In the genomic region with DNA sequence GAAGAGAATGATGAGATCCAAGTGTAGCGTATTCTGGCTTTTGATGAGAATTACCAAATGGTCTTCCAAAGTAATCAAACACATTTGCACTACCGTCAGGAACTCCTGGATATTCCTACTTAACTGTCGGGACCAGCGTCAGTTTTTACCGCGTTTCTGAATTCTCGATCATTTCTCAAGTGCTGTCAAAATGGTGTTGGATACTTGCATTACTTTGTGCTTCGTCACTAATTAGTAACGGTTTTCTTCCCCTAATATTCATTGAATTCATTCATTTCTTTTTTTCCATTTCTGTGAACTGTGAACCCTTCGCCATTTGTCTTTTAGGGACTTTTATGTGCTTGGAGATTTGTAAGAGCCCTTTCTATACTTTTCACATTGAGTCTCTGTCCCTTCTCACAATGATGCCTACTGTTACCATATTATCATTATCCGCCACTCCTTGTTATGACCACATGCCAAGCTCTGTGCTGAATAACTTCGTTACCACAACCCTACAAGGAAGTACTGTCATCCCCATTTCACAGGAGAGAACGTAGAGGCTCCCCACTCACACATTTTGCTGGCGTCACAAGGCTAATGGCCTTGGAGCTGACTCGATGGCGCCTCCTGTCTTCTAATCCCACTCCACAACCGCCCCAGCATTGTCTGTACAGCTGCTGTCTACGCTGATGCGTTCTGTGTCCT, we compare ENCODE assay signal across 1 cellular context.
TF ChIP-seq lines count a peak whose summit lies in the region.

No MANE protein-coding gene starts in this region.

TF ChIP-seq in GM23338, 12 proteins besides CTCF, POLR2A, EP300 and RAD21:
- TF ChIP-seq STAT1 (IDR thresholded peaks at IDR 0.05; ENCODE audit: unreplicated experiment) (no peak), POLR2AphosphoS5 (IDR thresholded peaks at IDR 0.05; ENCODE audit: low read depth) (no peak), JUNB (IDR thresholded peaks at IDR 0.05; ENCODE audit: unreplicated experiment) (no peak), ZNF114 (CRISPR knock-in tag; IDR thresholded peaks at IDR 0.05) (no peak), EZH2phosphoT487 (IDR thresholded peaks at IDR 0.05; ENCODE audit: unreplicated experiment) (no peak), ZNF331 (CRISPR knock-in tag; IDR thresholded peaks at IDR 0.05; ENCODE audit: low read depth) (no peak), NANOG (IDR thresholded peaks at IDR 0.05; ENCODE audit: borderline replicate concordance) (no peak), CREB1 (CRISPR knock-in tag; IDR thresholded peaks at IDR 0.05; ENCODE audit: low read depth) (no peak), EZH2 (IDR thresholded peaks at IDR 0.05; ENCODE audit: low read depth, unreplicated experiment) (no peak)
- TF ChIP-seq, protein P1, sequence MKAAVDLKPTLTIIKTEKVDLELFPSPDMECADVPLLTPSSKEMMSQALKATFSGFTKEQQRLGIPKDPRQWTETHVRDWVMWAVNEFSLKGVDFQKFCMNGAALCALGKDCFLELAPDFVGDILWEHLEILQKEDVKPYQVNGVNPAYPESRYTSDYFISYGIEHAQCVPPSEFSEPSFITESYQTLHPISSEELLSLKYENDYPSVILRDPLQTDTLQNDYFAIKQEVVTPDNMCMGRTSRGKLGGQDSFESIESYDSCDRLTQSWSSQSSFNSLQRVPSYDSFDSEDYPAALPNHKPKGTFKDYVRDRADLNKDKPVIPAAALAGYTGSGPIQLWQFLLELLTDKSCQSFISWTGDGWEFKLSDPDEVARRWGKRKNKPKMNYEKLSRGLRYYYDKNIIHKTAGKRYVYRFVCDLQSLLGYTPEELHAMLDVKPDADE (IDR thresholded peaks at IDR 0.05), result no peak
- TF ChIP-seq, protein P2, sequence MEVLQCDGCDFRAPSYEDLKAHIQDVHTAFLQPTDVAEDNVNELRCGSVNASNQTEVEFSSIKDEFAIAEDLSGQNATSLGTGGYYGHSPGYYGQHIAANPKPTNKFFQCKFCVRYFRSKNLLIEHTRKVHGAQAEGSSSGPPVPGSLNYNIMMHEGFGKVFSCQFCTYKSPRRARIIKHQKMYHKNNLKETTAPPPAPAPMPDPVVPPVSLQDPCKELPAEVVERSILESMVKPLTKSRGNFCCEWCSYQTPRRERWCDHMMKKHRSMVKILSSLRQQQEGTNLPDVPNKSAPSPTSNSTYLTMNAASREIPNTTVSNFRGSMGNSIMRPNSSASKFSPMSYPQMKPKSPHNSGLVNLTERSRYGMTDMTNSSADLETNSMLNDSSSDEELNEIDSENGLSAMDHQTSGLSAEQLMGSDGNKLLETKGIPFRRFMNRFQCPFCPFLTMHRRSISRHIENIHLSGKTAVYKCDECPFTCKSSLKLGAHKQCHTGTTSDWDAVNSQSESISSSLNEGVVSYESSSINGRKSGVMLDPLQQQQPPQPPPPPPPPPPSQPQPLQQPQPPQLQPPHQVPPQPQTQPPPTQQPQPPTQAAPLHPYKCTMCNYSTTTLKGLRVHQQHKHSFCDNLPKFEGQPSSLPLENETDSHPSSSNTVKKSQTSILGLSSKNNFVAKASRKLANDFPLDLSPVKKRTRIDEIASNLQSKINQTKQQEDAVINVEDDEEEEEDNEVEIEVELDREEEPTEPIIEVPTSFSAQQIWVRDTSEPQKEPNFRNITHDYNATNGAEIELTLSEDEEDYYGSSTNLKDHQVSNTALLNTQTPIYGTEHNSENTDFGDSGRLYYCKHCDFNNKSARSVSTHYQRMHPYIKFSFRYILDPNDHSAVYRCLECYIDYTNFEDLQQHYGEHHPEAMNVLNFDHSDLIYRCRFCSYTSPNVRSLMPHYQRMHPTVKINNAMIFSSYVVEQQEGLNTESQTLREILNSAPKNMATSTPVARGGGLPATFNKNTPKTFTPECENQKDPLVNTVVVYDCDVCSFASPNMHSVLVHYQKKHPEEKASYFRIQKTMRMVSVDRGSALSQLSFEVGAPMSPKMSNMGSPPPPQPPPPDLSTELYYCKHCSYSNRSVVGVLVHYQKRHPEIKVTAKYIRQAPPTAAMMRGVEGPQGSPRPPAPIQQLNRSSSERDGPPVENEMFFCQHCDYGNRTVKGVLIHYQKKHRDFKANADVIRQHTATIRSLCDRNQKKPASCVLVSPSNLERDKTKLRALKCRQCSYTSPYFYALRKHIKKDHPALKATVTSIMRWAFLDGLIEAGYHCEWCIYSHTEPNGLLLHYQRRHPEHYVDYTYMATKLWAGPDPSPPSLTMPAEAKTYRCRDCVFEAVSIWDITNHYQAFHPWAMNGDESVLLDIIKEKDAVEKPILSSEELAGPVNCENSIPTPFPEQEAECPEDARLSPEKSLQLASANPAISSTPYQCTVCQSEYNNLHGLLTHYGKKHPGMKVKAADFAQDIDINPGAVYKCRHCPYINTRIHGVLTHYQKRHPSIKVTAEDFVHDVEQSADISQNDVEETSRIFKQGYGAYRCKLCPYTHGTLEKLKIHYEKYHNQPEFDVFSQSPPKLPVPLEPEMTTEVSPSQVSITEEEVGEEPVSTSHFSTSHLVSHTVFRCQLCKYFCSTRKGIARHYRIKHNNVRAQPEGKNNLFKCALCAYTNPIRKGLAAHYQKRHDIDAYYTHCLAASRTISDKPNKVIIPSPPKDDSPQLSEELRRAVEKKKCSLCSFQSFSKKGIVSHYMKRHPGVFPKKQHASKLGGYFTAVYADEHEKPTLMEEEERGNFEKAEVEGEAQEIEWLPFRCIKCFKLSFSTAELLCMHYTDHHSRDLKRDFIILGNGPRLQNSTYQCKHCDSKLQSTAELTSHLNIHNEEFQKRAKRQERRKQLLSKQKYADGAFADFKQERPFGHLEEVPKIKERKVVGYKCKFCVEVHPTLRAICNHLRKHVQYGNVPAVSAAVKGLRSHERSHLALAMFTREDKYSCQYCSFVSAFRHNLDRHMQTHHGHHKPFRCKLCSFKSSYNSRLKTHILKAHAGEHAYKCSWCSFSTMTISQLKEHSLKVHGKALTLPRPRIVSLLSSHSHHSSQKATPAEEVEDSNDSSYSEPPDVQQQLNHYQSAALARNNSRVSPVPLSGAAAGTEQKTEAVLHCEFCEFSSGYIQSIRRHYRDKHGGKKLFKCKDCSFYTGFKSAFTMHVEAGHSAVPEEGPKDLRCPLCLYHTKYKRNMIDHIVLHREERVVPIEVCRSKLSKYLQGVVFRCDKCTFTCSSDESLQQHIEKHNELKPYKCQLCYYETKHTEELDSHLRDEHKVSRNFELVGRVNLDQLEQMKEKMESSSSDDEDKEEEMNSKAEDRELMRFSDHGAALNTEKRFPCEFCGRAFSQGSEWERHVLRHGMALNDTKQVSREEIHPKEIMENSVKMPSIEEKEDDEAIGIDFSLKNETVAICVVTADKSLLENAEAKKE (CRISPR knock-in tag; IDR thresholded peaks at IDR 0.05), result no peak
- TF ChIP-seq, protein P3, sequence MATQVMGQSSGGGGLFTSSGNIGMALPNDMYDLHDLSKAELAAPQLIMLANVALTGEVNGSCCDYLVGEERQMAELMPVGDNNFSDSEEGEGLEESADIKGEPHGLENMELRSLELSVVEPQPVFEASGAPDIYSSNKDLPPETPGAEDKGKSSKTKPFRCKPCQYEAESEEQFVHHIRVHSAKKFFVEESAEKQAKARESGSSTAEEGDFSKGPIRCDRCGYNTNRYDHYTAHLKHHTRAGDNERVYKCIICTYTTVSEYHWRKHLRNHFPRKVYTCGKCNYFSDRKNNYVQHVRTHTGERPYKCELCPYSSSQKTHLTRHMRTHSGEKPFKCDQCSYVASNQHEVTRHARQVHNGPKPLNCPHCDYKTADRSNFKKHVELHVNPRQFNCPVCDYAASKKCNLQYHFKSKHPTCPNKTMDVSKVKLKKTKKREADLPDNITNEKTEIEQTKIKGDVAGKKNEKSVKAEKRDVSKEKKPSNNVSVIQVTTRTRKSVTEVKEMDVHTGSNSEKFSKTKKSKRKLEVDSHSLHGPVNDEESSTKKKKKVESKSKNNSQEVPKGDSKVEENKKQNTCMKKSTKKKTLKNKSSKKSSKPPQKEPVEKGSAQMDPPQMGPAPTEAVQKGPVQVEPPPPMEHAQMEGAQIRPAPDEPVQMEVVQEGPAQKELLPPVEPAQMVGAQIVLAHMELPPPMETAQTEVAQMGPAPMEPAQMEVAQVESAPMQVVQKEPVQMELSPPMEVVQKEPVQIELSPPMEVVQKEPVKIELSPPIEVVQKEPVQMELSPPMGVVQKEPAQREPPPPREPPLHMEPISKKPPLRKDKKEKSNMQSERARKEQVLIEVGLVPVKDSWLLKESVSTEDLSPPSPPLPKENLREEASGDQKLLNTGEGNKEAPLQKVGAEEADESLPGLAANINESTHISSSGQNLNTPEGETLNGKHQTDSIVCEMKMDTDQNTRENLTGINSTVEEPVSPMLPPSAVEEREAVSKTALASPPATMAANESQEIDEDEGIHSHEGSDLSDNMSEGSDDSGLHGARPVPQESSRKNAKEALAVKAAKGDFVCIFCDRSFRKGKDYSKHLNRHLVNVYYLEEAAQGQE (IDR thresholded peaks at IDR 0.05; ENCODE audit: unreplicated experiment), result no peak
